34 cellular contexts compared by ENCODE assay signal in genomic region chr15:47337106-47337505, GRCh38.
"Had no signal": no experiment of that assay in that cellular context is flagged by ENCODE, and none has a peak within 500 bp of the region (broad histone marks: within the 10 kb centered on the region; RNA-seq: fewer than 3 reads in every experiment).

No MANE protein-coding gene starts in this region.

- H3K36me3 ChIP-seq: MG63 had no signal

- H3K9me3 ChIP-seq: MG63 had no signal

- H3K9ac ChIP-seq: KMS-11 had no signal

- H3K4me2 ChIP-seq: KMS-11 had no signal

- DNase-seq: Karpas-422, Kasumi-1, MG63, MM.1S, MV-4-11, NCI-H1048, NCI-H1092, NCI-H1092 treated with DMSO at 0.1 percent for 48 hours, NCI-H1105, NCI-H1105 treated with DMSO at 0.1 percent for 48 hours, NCI-H1417, NCI-H1417 treated with DMSO at 0.1 percent for 48 hours, NCI-H1436, NCI-H1436 treated with DMSO at 0.1 percent for 48 hours, NCI-H146, NCI-H1694, NCI-H1694 treated with DMSO at 0.1 percent for 48 hours, NCI-H187, NCI-H187 treated with DMSO at 0.1 percent for 48 hours, NCI-H1930, NCI-H2029, NCI-H2029 treated with DMSO at 0.1 percent for 48 hours, NCI-H2081, NCI-H2081 treated with DMSO at 0.1 percent for 48 hours, NCI-H2107, NCI-H2171, NCI-H2171 treated with DMSO at 0.1 percent for 48 hours, NCI-H2227 treated with DMSO at 0.1 percent for 48 hours, NCI-H226, NCI-H345, NCI-H446, NCI-H446 treated with DMSO at 0.1 percent for 48 hours, NCI-H510A had no signal

- H3K4me3 ChIP-seq: MG63 had no signal

- H3K27ac ChIP-seq: KMS-11 had no signal

- H3K27me3 ChIP-seq: MG63 had no signal
